In the genomic region with DNA sequence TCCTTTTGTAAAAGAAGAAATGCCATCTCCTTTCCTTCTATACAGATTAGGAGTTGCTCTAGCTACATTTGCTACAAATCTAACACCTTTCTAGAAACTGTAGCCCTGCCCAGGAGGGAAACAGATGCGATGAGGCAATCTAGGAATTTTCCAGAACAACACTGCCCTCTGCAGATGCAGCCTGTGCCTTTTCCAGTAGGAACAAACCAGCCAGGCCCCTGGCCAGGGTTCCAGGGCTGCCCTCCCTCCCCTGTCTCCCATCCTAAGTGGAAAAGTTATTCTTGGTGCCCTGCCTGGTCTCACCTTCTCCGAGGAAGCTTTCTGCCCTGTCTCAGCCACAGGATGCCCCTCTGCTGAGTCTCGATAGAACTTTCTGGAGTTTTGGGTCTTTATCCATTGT, we compare ENCODE assay signal across 8 cellular contexts. TPM values are rescaled to one million over a fixed set of nuclear protein-coding genes. Genes with fewer than 3 reads are reported as not detected.
DNase-seq lines count a peak whose midpoint lies in the region; ATAC-seq and TF ChIP-seq lines count a peak whose summit lies in the region.
"Not testable (repeated sequence)": the region's sequence is repeated elsewhere in the genome, so short reads cannot be mapped to it uniquely, and the experiment has no call there.

No MANE protein-coding gene starts in this region.

- not testable (repeated sequence) for H3K4me3 Mint-ChIP-seq in endodermal cell

- not testable (repeated sequence) for H3K79me2 ChIP-seq in OCI-LY1 (ENCODE audit: insufficient read depth, low read length)

- not testable (repeated sequence) for H3K36me3 ChIP-seq in OCI-LY1 (ENCODE audit: insufficient read depth, low read length); mucosa of descending colon (ENCODE audit: low read depth)
- H3K36me3 ChIP-seq in adipocyte (ENCODE audit: control insufficient read depth, insufficient read depth, low read length, severe bottlenecking): peaks cover 11% of the 10 kb centered on the region
- H3K36me3 ChIP-seq in endodermal cell (ENCODE audit: control insufficient read depth, insufficient read depth, low read length): peaks cover 38% of the 10 kb centered on the region
- peaks cover 25% of the 10 kb centered on the region for H3K36me3 ChIP-seq in suprapubic skin

- not testable (repeated sequence) for H3F3A ChIP-seq in OCI-LY1 (ENCODE audit: insufficient read depth, low read length)

- not testable (repeated sequence) for H3K9ac ChIP-seq in OCI-LY1 (ENCODE audit: low read length); endodermal cell (ENCODE audit: extremely low read depth, low read length, poor library complexity, severe bottlenecking)
- peak overlapping the region; percentile 41 for H3K9ac ChIP-seq in adipocyte (ENCODE audit: low read length)

- not testable (repeated sequence) for TF ChIP-seq EP300 in suprapubic skin (IDR thresholded peaks at IDR 0.05)

- ATAC-seq in left ventricle myocardium superior (peak; percentile 84), mucosa of descending colon (peak; percentile 51)

- not testable (repeated sequence) for H3K27me3 ChIP-seq in OCI-LY1 (ENCODE audit: insufficient read depth, low read length); adipocyte (replicated peaks; ENCODE audit: control insufficient read depth, insufficient read depth, low read length); endodermal cell (ENCODE audit: control insufficient read depth, insufficient read depth, low read length, poor library complexity, severe bottlenecking); suprapubic skin

- not testable (repeated sequence) for H3K4me2 ChIP-seq in OCI-LY1 (ENCODE audit: low read length)

- H3K27me3 Mint-ChIP-seq in endodermal cell (ENCODE audit: insufficient read depth): not testable (repeated sequence)

- not testable (repeated sequence) for H3K27ac ChIP-seq in OCI-LY1 (ENCODE audit: low read depth, low read length, poor library complexity, severe bottlenecking); endodermal cell (ENCODE audit: low read depth, low read length)
- peak overlapping the region; percentile 12 for H3K27ac ChIP-seq in suprapubic skin

- not testable (repeated sequence) for TF ChIP-seq POLR2A in suprapubic skin (IDR thresholded peaks at IDR 0.05)

- H3K4me1 ChIP-seq in OCI-LY1 (ENCODE audit: insufficient read depth, low read length, severe bottlenecking); adipocyte (ENCODE audit: control insufficient read depth, insufficient read depth, low read length); endodermal cell (ENCODE audit: control insufficient read depth, insufficient read depth, low read length); mucosa of descending colon (ENCODE audit: low read depth); suprapubic skin: not testable (repeated sequence)

- TF ChIP-seq CTCF in OCI-LY1 (IDR thresholded peaks at IDR 0.05; ENCODE audit: low read length) (peak; percentile 13; the same call in 1 of the 2 replicates), endodermal cell (conservative IDR thresholded peaks at IDR 0.05) (peak; percentile 62)
- not testable (repeated sequence) for TF ChIP-seq CTCF in mucosa of descending colon (IDR thresholded peaks at IDR 0.05); suprapubic skin (IDR thresholded peaks at IDR 0.05)

- intact Hi-C loops in left ventricle myocardium superior (cut with micrococcal nuclease); mucosa of descending colon (cut with DNase I, micrococcal nuclease): not testable (repeated sequence)

- H2AFZ ChIP-seq in OCI-LY1 (ENCODE audit: low read length): not testable (repeated sequence)

- H4K20me1 ChIP-seq in OCI-LY1 (ENCODE audit: insufficient read depth, low read length): not testable (repeated sequence)

- not testable (repeated sequence) for H3K4me1 Mint-ChIP-seq in endodermal cell

- H3K9me3 Mint-ChIP-seq in endodermal cell: not testable (repeated sequence)

- 86 to 94% methylated on average over 2 to 3 of the region's 3 CpGs for WGBS in endodermal cell (ENCODE audit: insufficient coverage in 1 of 2, insufficient read length in 1 of 2), 2 experiments
- WGBS in suprapubic skin: 81% methylated on average over 3 of the region's 3 CpGs

- H3K27ac Mint-ChIP-seq in endodermal cell: not testable (repeated sequence)

- H3K36me3 Mint-ChIP-seq in endodermal cell (ENCODE audit: low read depth): peaks cover 46% of the 10 kb centered on the region

- DNase-seq in COLO668 (lab: John Stamatoyannopoulos, UW; ENCODE audit: unreplicated experiment): peak; percentile 9
- peak; percentile 12 for DNase-seq in HCEC 1CT
- DNase-seq in adipocyte (ENCODE audit: low read depth): peak; percentile 65
- DNase-seq in endodermal cell: peak; percentile 77
- DNase-seq in left ventricle myocardium superior: not testable (repeated sequence)
- peak in 2 of 3 donors; percentile 7 to 20 for DNase-seq in mucosa of descending colon
- DNase-seq in suprapubic skin (ENCODE audit: low spot score in 2 of 2): peak in 1 of 2 donors; percentile 57

- not testable (repeated sequence) for H3K9me3 ChIP-seq in OCI-LY1 (ENCODE audit: low read length); adipocyte (ENCODE audit: control insufficient read depth, low read length); endodermal cell (ENCODE audit: control insufficient read depth, low read length); mucosa of descending colon; suprapubic skin

- not testable (repeated sequence) for H3K4me3 ChIP-seq in OCI-LY1 (ENCODE audit: low read depth, low read length, poor library complexity, severe bottlenecking); adipocyte (ENCODE audit: low read length); endodermal cell (ENCODE audit: low read length); mucosa of descending colon; suprapubic skin

- not testable (repeated sequence) for H3K9me2 ChIP-seq in OCI-LY1 (ENCODE audit: low read depth, low read length)

RNA-seq across cellular contexts. Expression of a gene that starts 59.1 kb away (rescaled TPM):
- total RNA-seq in endodermal cell (10 to 100 TPM; 54.8 to 84.4 TPM), left ventricle myocardium superior (19.5 TPM), mucosa of descending colon (10 to 100 TPM; 10.5 to 30.7 (median 12.7) TPM), suprapubic skin (10 to 100 TPM; 23.1 to 41.2 (median 25.0) TPM)
- polyA plus RNA-seq in endodermal cell (2013, experiment 1 of 2): 54.6 TPM
- 54.2 TPM for polyA plus RNA-seq in endodermal cell (2013, experiment 2 of 2)
